Comparison of ENCODE assay signal across 17 cellular contexts in the genomic region with DNA sequence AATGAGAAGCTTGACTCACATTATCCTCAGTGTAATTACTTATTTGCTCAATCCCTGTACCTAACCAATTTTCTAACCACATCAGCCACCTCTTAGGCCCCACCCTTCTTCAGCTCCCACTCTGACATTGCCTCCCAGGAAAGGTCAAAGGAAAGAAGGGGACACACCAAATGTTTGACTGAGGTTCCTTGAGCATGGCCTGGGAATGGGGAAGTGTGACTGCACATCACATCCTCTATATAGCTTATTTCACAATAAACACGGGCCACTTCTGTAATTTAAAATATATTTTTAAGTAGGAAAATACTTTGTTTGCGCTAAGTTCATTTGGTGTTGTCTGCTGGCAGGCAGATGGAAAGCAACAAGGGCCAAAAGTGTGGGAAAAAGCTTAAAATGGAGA. TPM values are rescaled to one million over a fixed set of nuclear protein-coding genes. Genes with fewer than 3 reads are reported as not detected.
"Had no signal": no experiment of that assay in that cellular context is flagged by ENCODE, and none has a peak within 500 bp of the region (broad histone marks: within the 10 kb centered on the region; RNA-seq: fewer than 3 reads in every experiment).

No MANE protein-coding gene starts in this region.

- H3K9me3 Mint-ChIP-seq: stimulated activated effector memory CD8-positive, alpha-beta T cell treated with anti-CD3 and anti-CD28 coated beads, Interleukin-12 subunit alpha, Interleukin-12 subunit beta, amount 100 ng/mL, for 72 hours; T-helper 2 cell treated with Interferon-gamma antibody and Interleukin-4, amounts not matched to agents 5 μg/mL and 100 μg/mL, for 36 hours had no signal

- H3K36me3 Mint-ChIP-seq: stimulated activated effector memory CD8-positive, alpha-beta T cell treated with anti-CD3 and anti-CD28 coated beads, Interleukin-12 subunit alpha, Interleukin-12 subunit beta, amount 100 ng/mL, for 72 hours had no signal

- H3K27ac ChIP-seq: brain microvascular endothelial cell, foreskin keratinocyte, ovary, thyroid gland had no signal

- H3K4me3 ChIP-seq: ovary, thyroid gland had no signal

- H3K4me3 Mint-ChIP-seq: neural crest cell; stimulated activated effector memory CD8-positive, alpha-beta T cell treated with anti-CD3 and anti-CD28 coated beads, Interleukin-12 subunit alpha, Interleukin-12 subunit beta, amount 100 ng/mL, for 72 hours; T-helper 2 cell treated with Interferon-gamma antibody and Interleukin-4, amounts not matched to agents 5 μg/mL and 100 μg/mL, for 36 hours had no signal

- H3K27ac Mint-ChIP-seq: stimulated activated effector memory CD8-positive, alpha-beta T cell treated with anti-CD3 and anti-CD28 coated beads, Interleukin-12 subunit alpha, Interleukin-12 subunit beta, amount 100 ng/mL, for 72 hours; T-helper 2 cell treated with Interferon-gamma antibody and Interleukin-4, amounts not matched to agents 5 μg/mL and 100 μg/mL, for 36 hours had no signal

- DNase-seq: activated CD4-positive, alpha-beta T cell treated with anti-CD3 and anti-CD28 coated beads, Interleukin-2, amount 50 U/mL, for 1 hour; activated naive CD4-positive, alpha-beta T cell; activated T-cell treated with anti-CD3 and anti-CD28 coated beads for 4 hours; anterior cingulate cortex; brain microvascular endothelial cell; effector memory CD4-positive, alpha-beta T cell; foreskin keratinocyte; kidney glomerular epithelial cell; ovary; thyroid gland had no signal

- H3K4me1 ChIP-seq: foreskin keratinocyte had no signal

- H3K27me3 ChIP-seq: ovary had no signal

- H3K36me3 ChIP-seq: brain microvascular endothelial cell, ovary, thyroid gland had no signal

- ATAC-seq: activated CD4-positive, CD25-positive, alpha-beta regulatory T cell treated with anti-CD3 and anti-CD28 coated beads, Interleukin-2, amount 50 U/mL, for 24 hours; foreskin keratinocyte; stimulated activated effector memory CD8-positive, alpha-beta T cell treated with anti-CD3 and anti-CD28 coated beads, Interleukin-12 subunit alpha, Interleukin-12 subunit beta, amount 100 ng/mL, for 72 hours had no signal

- H3K9me3 ChIP-seq: ovary, thyroid gland had no signal

RNA-seq across cellular contexts. Expression of a gene that starts 3.0 kb away (rescaled TPM):
- total RNA-seq: foreskin keratinocyte, liver, mesenteric fat pad, neural crest cell, renal cortical epithelial cell, thyroid gland had no signal
- polyA plus RNA-seq: foreskin keratinocyte, liver had no signal

RNA-seq across cellular contexts. Expression of a gene that starts 26.9 kb away (rescaled TPM):
- total RNA-seq: foreskin keratinocyte, neural crest cell, renal cortical epithelial cell had no signal
- polyA plus RNA-seq: foreskin keratinocyte had no signal

RNA-seq across cellular contexts. Expression of a gene that starts 42.2 kb away (rescaled TPM):
- total RNA-seq: foreskin keratinocyte, liver, neural crest cell, renal cortical epithelial cell, thyroid gland had no signal
- polyA plus RNA-seq: foreskin keratinocyte, liver had no signal
